ENCODE assay signal across 24 cellular contexts in genomic region chr18:55150001-55150400, GRCh38.
"Had no signal": no experiment of that assay in that cellular context is flagged by ENCODE, and none has a peak within 500 bp of the region (broad histone marks: within the 10 kb centered on the region; RNA-seq: fewer than 3 reads in every experiment).

No MANE protein-coding gene starts in this region.

- H3K27ac ChIP-seq: cardiac muscle cell, dorsolateral prefrontal cortex, gastrocnemius medialis, pancreas, psoas muscle, tibial nerve, VCaP had no signal

- H3K27me3 ChIP-seq: cardiac muscle cell, gastrocnemius medialis, pancreas, tibial nerve had no signal

- H3K36me3 ChIP-seq: cardiac muscle cell, gastrocnemius medialis, pancreas, tibial nerve had no signal

- DNase-seq: activated CD4-positive, alpha-beta memory T cell treated with anti-CD3 and anti-CD28 coated beads for 36 hours; activated CD4-positive, alpha-beta T cell treated with anti-CD3 and anti-CD28 coated beads, Interleukin-2, amount 10 ng/mL, durations not matched to agents 24 days and 14 days; activated CD8-positive, alpha-beta memory T cell treated with anti-CD3 and anti-CD28 coated beads, Interleukin-2, amount 50 U/mL, for 48 hours; activated gamma-delta T cell treated with Interleukin-2 at 50 U/mL for 16 hours; activated naive CD4-positive, alpha-beta T cell treated with anti-CD3 and anti-CD28 coated beads, Interleukin-2, amount 50 U/mL, for 16 hours; activated T-cell treated with anti-CD3 and anti-CD28 coated beads, Interleukin-2, amount 50 U/mL, for 24 hours; amniotic stem cell; dorsolateral prefrontal cortex; effector memory CD4-positive, alpha-beta T cell; gastrocnemius medialis; hippocampal formation; kidney; naive B cell; pancreas; stimulated activated CD4-positive, alpha-beta T cell treated with anti-CD3 and anti-CD28 coated beads, Interleukin-2, amount 100 ng/mL, for 48 hours; stimulated activated naive CD4-positive, alpha-beta T cell treated with Interleukin-2 at 50 U/mL for 16 hours; SW 1271; T-helper 9 cell had no signal

- H3K4me3 ChIP-seq: cardiac muscle cell, coronary artery, dorsolateral prefrontal cortex, gastrocnemius medialis, lung, pancreas, psoas muscle, tibial nerve had no signal

- H3K4me1 ChIP-seq: gastrocnemius medialis, pancreas, psoas muscle, tibial nerve had no signal

- H3K9me3 ChIP-seq: gastrocnemius medialis, pancreas, psoas muscle, tibial nerve had no signal
